ENCODE assay signal across 8 cellular contexts in the genomic region with DNA sequence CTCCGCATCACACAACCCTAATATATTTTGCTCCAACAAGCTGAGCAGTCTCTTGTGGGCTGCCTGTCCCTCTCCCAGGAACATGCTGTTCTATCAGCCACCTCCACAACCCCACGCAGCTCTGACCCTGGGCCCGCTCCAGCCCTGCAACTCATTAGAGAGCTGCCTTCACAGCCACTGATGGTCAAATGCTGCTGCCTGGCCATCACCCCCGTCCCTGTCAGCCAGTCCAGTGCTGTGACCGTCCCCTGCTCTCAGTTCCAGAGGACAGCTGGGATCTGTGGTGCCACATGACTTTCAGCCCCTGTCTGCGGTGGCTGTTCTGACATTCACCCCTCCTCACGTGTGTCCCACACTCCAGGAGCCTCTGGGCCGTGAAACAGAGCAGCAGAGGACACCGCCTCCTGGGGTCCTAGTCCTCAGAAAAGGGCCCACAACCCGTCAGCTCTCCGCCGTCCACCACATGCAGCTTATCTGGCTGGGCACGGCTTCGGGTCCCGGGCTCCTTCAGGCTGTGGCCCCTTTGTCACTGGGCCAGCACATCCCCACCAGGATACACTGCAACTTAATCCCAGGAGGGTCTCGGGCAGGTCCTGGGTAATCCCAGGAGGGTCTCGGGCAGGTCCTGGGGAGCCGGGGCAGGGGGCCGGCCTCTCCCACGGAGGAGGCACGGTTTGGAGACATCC. TPM values are rescaled to one million over a fixed set of nuclear protein-coding genes. Genes with fewer than 3 reads are reported as not detected.
DNase-seq lines count a peak whose midpoint lies in the region; ATAC-seq and TF ChIP-seq lines count a peak whose summit lies in the region.

No MANE protein-coding gene starts in this region.

- H3K27me3 ChIP-seq in NT2/D1 (ENCODE audit: insufficient read depth, insufficient read length): peaks cover 13% of the 10 kb centered on the region
- peaks cover 0 to 18% (median 0%) of the 10 kb centered on the region in 4 donors for H3K27me3 ChIP-seq in esophagus squamous epithelium

- TF ChIP-seq CTCF in 22Rv1 (IDR thresholded peaks at IDR 0.05): no peak
- TF ChIP-seq CTCF in esophagus squamous epithelium (IDR thresholded peaks at IDR 0.05): no peak
- TF ChIP-seq CTCF in neural crest cell (conservative IDR thresholded peaks at IDR 0.05): no peak

- H3K9ac ChIP-seq in NT2/D1 (ENCODE audit: insufficient read length, low read depth): peak overlapping the region; percentile 42

- no peaks in the 10 kb centered on the region for H3K9me3 Mint-ChIP-seq in neural crest cell

- TF ChIP-seq POLR2A in esophagus squamous epithelium (IDR thresholded peaks at IDR 0.05): peak in 1 of 4 donors; percentile 18

- peaks cover 18% of the 10 kb centered on the region for H3K4me1 ChIP-seq in NT2/D1 (ENCODE audit: insufficient read depth, insufficient read length)
- H3K4me1 ChIP-seq in esophagus squamous epithelium: peaks cover 55 to 95% (median 66%) of the 10 kb centered on the region in 3 donors

- H3K36me3 Mint-ChIP-seq in neural crest cell (ENCODE audit: low read depth): no peaks in the 10 kb centered on the region

- H3K27ac Mint-ChIP-seq in neural crest cell (ENCODE audit: unreplicated experiment): no peak overlapping the region

- no peak for ATAC-seq in HG03457 (IDR thresholded peaks at IDR 0.05; ENCODE audit: unreplicated experiment)
- ATAC-seq in HG03196 (IDR thresholded peaks at IDR 0.05; ENCODE audit: unreplicated experiment): no peak
- no peak for ATAC-seq in HG03108 (IDR thresholded peaks at IDR 0.05; ENCODE audit: unreplicated experiment)

- intact Hi-C loops in esophagus squamous epithelium (cut with DNase I): no loop called here

- 81 to 83% methylated on average over 4 to 5 of the region's 21 CpGs for WGBS in esophagus squamous epithelium, 2 donors

- H3K27ac ChIP-seq in 22Rv1: peak overlapping the region; percentile 57
- H3K27ac ChIP-seq in esophagus squamous epithelium: peak overlapping the region; percentile 80 to 98 (median 91)

- DNase-seq in NT2/D1 (ENCODE audit: low read depth, low spot score) (no peak), esophagus squamous epithelium (lab: John Stamatoyannopoulos, UW) (no peak), neural crest cell (ENCODE audit: low read depth, low spot score) (no peak), NCI-H2171 (lab: John Stamatoyannopoulos, UW) (no peak)

- H3K4me1 Mint-ChIP-seq in neural crest cell: peaks cover 22% of the 10 kb centered on the region

- H3K4me3 Mint-ChIP-seq in neural crest cell: peak overlapping the region; percentile 43

- H3K4me3 ChIP-seq in NT2/D1 (ENCODE audit: insufficient read length, low read depth): no peak overlapping the region
- peak overlapping the region in 2 of 4 donors; percentile 51 to 80 for H3K4me3 ChIP-seq in esophagus squamous epithelium

- H3K36me3 ChIP-seq in NT2/D1 (ENCODE audit: insufficient read depth, insufficient read length, low read length): no peaks in the 10 kb centered on the region
- no peaks in the 10 kb centered on the region for H3K36me3 ChIP-seq in esophagus squamous epithelium

- peaks cover 4% of the 10 kb centered on the region for H3K27me3 Mint-ChIP-seq in neural crest cell (ENCODE audit: low read depth)

- no peaks in the 10 kb centered on the region for H3K9me3 ChIP-seq in NT2/D1 (ENCODE audit: insufficient read depth, low read length)
- no peaks in the 10 kb centered on the region for H3K9me3 ChIP-seq in esophagus squamous epithelium

RNA-seq across cellular contexts. Expression of a gene that starts 14.9 kb away (rescaled TPM):
- total RNA-seq in esophagus squamous epithelium (10 to 100 TPM; 22.7 to 45.7 (median 35.5) TPM), neural crest cell (39.6 and 43.8 TPM in 2 replicates)

RNA-seq across cellular contexts. Expression of a gene that starts 15.1 kb away (rescaled TPM):
- total RNA-seq in esophagus squamous epithelium (10 to 100 TPM; 12.8 to 16.6 (median 13.0) TPM), neural crest cell (21.2 and 24.7 TPM in 2 replicates)

RNA-seq across cellular contexts. Expression of a gene that starts 27.2 kb away (rescaled TPM):
- total RNA-seq in esophagus squamous epithelium (10 to 100 TPM; 43.8 to 75.7 (median 52.1) TPM), neural crest cell (29.9 and 31.0 TPM in 2 replicates)
